28 cellular contexts compared by ENCODE assay signal in genomic region chr12:88932457-88932856, GRCh38.
DNase-seq lines count a peak whose midpoint lies in the region; ATAC-seq and TF ChIP-seq lines count a peak whose summit lies in the region.
"Had no signal": no experiment of that assay in that cellular context is flagged by ENCODE, and none has a peak within 500 bp of the region (broad histone marks: within the 10 kb centered on the region; RNA-seq: fewer than 3 reads in every experiment).

No MANE protein-coding gene starts in this region.

- no peaks in the 10 kb centered on the region for H3K79me1 ChIP-seq in neuronal stem cell (ENCODE audit: low read depth, low read length)

- DNase-seq in kidney tubule cell (ENCODE audit: low spot score) (peak; percentile 32), neuronal stem cell (ENCODE audit: low spot score) (no peak), DMS79 treated with DMSO at 0.1 percent for 48 hours (lab: John Stamatoyannopoulos, UW) (no peak), GM20000 (ENCODE audit: low spot score) (no peak)
- no peak for DNase-seq in stimulated activated CD4-positive, alpha-beta T cell treated with anti-CD3 and anti-CD28 coated beads, Interleukin-15, amount 100 ng/mL, for 24 hours
- DNase-seq: activated CD4-positive, alpha-beta memory T cell treated with anti-CD3 and anti-CD28 coated beads, Interleukin-2, amount 10 ng/mL, durations not matched to agents 7 days and 5 days; activated CD4-positive, CD25-positive, alpha-beta regulatory T cell treated with anti-CD3 and anti-CD28 coated beads, Interleukin-2, amount 50 U/mL, for 72 hours; activated CD8-positive, alpha-beta memory T cell treated with anti-CD3 and anti-CD28 coated beads, Interleukin-2, amount 50 U/mL, for 4 hours; activated naive CD4-positive, alpha-beta T cell; central memory CD4-positive, alpha-beta T cell; cortex of kidney; head of caudate nucleus; Karpas-422; lower lobe of right lung; natural killer cell; NCI-H1436; NCI-H446; NCI-H748 treated with DMSO at 0.1 percent for 48 hours; retina; SHP77 treated with DMSO at 0.1 percent for 48 hours; stimulated activated CD4-positive, alpha-beta T cell treated with anti-CD3 and anti-CD28 coated beads, Interleukin-1b, Interleukin-23, amount 100 ng/mL, for 48 hours; stimulated activated naive CD8-positive, alpha-beta T cell treated with anti-CD3 and anti-CD28 coated beads, Interleukin-15, Interleukin-2, amounts not matched to agents 100 U/mL and 50 U/mL, for 24 hours; T-helper 2 cell had no signal

- no peaks in the 10 kb centered on the region for H3K9me3 ChIP-seq in neuronal stem cell (replicated peaks in 1 of 2; ENCODE audit: control insufficient read depth in 2 of 2, insufficient read depth in 1 of 2, low read depth in 1 of 2, low read length in 2 of 2)
- H3K9me3 ChIP-seq: lower lobe of right lung, Peyer's patch had no signal

- no peak overlapping the region for H4K8ac ChIP-seq in neuronal stem cell (ENCODE audit: low read depth, low read length)

- no peaks in the 10 kb centered on the region for H3K36me3 ChIP-seq in neuronal stem cell (replicated peaks in 1 of 2; ENCODE audit: control insufficient read depth in 2 of 2, insufficient read depth in 2 of 2, low read length in 2 of 2)
- H3K36me3 ChIP-seq: lower lobe of right lung, Peyer's patch had no signal

- H2BK120ac ChIP-seq in neuronal stem cell (ENCODE audit: low read depth, low read length), result no peak overlapping the region

- no peak overlapping the region for H2BK5ac ChIP-seq in neuronal stem cell (ENCODE audit: low read length)

- no CpG with 5 or more reads among the region's 2 CpGs for WGBS in neuronal stem cell (ENCODE audit: extremely low coverage in 2 of 2, insufficient read length in 2 of 2, insufficient replicate concordance in 1 of 2), 2 donors

- H3K18ac ChIP-seq in neuronal stem cell (ENCODE audit: low read length), result no peak overlapping the region

- TF ChIP-seq CTCF in GM20000 (IDR thresholded peaks at IDR 0.05; ENCODE audit: extremely low read depth, missing control alignments), result no peak

- peak; percentile 67 for ATAC-seq in GM18511 (IDR thresholded peaks at IDR 0.05; ENCODE audit: unreplicated experiment)
- peak; percentile 45 for ATAC-seq in HG02938 (IDR thresholded peaks at IDR 0.05; ENCODE audit: unreplicated experiment)
- ATAC-seq in GM21717 (IDR thresholded peaks at IDR 0.05; ENCODE audit: unreplicated experiment), result no peak
- ATAC-seq: lower lobe of right lung; natural killer cell; stimulated activated naive CD8-positive, alpha-beta T cell treated with anti-CD3 and anti-CD28 coated beads, Interleukin-15, Interleukin-2, amounts not matched to agents 100 U/mL and 50 U/mL, for 24 hours had no signal

- no peak overlapping the region for H2BK15ac ChIP-seq in neuronal stem cell (ENCODE audit: low read length)

- H2BK12ac ChIP-seq in neuronal stem cell (ENCODE audit: low read length), result no peak overlapping the region

- H3K4me2 ChIP-seq in neuronal stem cell (ENCODE audit: insufficient read depth, low read length, poor library complexity, severe bottlenecking), result no peak overlapping the region
- H3K4me2 ChIP-seq: smooth muscle cell had no signal

- H4K91ac ChIP-seq in neuronal stem cell (ENCODE audit: low read depth, low read length, poor library complexity), result no peak overlapping the region

- H3K4me3 ChIP-seq in neuronal stem cell (ENCODE audit: low read length in 2 of 2), result no peak overlapping the region
- H3K4me3 ChIP-seq: lower lobe of right lung, Peyer's patch, smooth muscle cell had no signal

- no peaks in the 10 kb centered on the region for H3K27me3 ChIP-seq in neuronal stem cell (ENCODE audit: control insufficient read depth in 3 of 3, insufficient read depth in 3 of 3, low read depth in 1 of 3, low read length in 3 of 3)
- H3K27me3 ChIP-seq: Peyer's patch had no signal

- peaks cover 4 to 5% of the 10 kb centered on the region in 2 donors for H3K4me1 ChIP-seq in neuronal stem cell (ENCODE audit: control insufficient read depth in 2 of 2, insufficient read depth in 1 of 2, low read depth in 1 of 2, low read length in 2 of 2)
- H3K4me1 ChIP-seq: lower lobe of right lung had no signal

- H3K27ac ChIP-seq in neuronal stem cell (replicated peaks; ENCODE audit: low read length), result no peak overlapping the region
- H3K27ac ChIP-seq: lower lobe of right lung, Peyer's patch had no signal

- no peak overlapping the region for H3K9ac ChIP-seq in neuronal stem cell (ENCODE audit: low read depth, low read length, poor library complexity)

- H3K4ac ChIP-seq in neuronal stem cell (ENCODE audit: low read length), result no peak overlapping the region

- peak overlapping the region; percentile 36 for H2AFZ ChIP-seq in neuronal stem cell (ENCODE audit: low read length)

- H3K14ac ChIP-seq in neuronal stem cell (ENCODE audit: low read length), result no peak overlapping the region

- no peak overlapping the region for H3K23ac ChIP-seq in neuronal stem cell (ENCODE audit: low read depth, low read length, poor library complexity)

- H2AK5ac ChIP-seq in neuronal stem cell (ENCODE audit: low read depth, low read length), result no peak overlapping the region
